24 cellular contexts compared by ENCODE assay signal in the genomic region with DNA sequence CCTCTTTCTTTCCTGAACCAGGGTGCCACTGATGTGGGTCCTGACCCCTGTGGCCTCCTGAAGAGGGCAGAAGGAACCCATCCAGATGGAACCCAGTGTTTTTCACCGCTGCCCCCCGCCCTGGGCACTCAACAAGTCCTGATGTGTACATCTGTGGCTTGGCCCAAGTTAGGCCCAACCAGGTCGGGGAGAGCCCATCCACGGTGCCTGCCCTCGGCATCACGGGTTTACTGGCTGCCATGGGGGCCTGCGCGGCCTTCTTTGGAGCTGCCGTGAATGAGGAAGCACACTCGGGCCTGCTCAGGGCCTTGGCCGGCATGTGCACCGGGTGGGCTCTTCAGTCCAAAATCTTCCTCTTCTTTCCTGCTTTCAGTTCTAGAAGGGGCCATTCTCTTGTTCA. TPM values are rescaled to one million over a fixed set of nuclear protein-coding genes. Genes with fewer than 3 reads are reported as not detected.
A peak's percentile ranks its signal among the peaks of the same experiment; 100 is the strongest.
DNase-seq lines count a peak whose midpoint lies in the region; ATAC-seq, FAIRE-seq and TF ChIP-seq lines count a peak whose summit lies in the region.
"Had no signal": no experiment of that assay in that cellular context is flagged by ENCODE, and none has a peak within 500 bp of the region (broad histone marks: within the 10 kb centered on the region; RNA-seq: fewer than 3 reads in every experiment).

No MANE protein-coding gene starts in this region.

- H3K4me1 Mint-ChIP-seq in activated T-cell treated with anti-CD3 and anti-CD28 coated beads, Interleukin-2, amount 50 U/mL, for 24 hours (ENCODE audit: low read depth), result peaks cover 75% of the 10 kb centered on the region
- peaks cover 43% of the 10 kb centered on the region for H3K4me1 Mint-ChIP-seq in central memory CD8-positive, alpha-beta T cell
- peaks cover 6% of the 10 kb centered on the region for H3K4me1 Mint-ChIP-seq in neural progenitor cell

- peak overlapping the region; percentile 73 for H3K27ac Mint-ChIP-seq in activated T-cell treated with anti-CD3 and anti-CD28 coated beads, Interleukin-2, amount 50 U/mL, for 24 hours
- peak overlapping the region; percentile 89 for H3K27ac Mint-ChIP-seq in central memory CD8-positive, alpha-beta T cell (ENCODE audit: low read depth)
- peak overlapping the region; percentile 85 for H3K27ac Mint-ChIP-seq in neural progenitor cell

- H3K4me3 Mint-ChIP-seq in activated T-cell treated with anti-CD3 and anti-CD28 coated beads, Interleukin-2, amount 50 U/mL, for 24 hours, result no peak overlapping the region
- H3K4me3 Mint-ChIP-seq in central memory CD8-positive, alpha-beta T cell, result no peak overlapping the region
- no peak overlapping the region for H3K4me3 Mint-ChIP-seq in neural progenitor cell

- H3K9ac ChIP-seq in OCI-LY3 (ENCODE audit: low read length), result peak overlapping the region; percentile 30; the same call in 1 of the 2 replicates
- H3K9ac ChIP-seq in neural progenitor cell, result no peak overlapping the region

- no peak for ATAC-seq in central memory CD8-positive, alpha-beta T cell (replicated peaks; ENCODE audit: extremely low read depth, poor library complexity, severe bottlenecking)
- ATAC-seq: foreskin keratinocyte had no signal

- H3K4me1 ChIP-seq in OCI-LY3 (ENCODE audit: low read length) (peaks cover 51% of the 10 kb centered on the region), neural progenitor cell (peaks cover 4% of the 10 kb centered on the region), ascending aorta (no peaks in the 10 kb centered on the region)
- H3K4me1 ChIP-seq: adrenal gland, foreskin keratinocyte, right atrium auricular region, thyroid gland had no signal

- H3K9me3 ChIP-seq in OCI-LY3 (ENCODE audit: insufficient read depth, low read length) (no peaks in the 10 kb centered on the region), neural progenitor cell (ENCODE audit: low read depth) (no peaks in the 10 kb centered on the region), ascending aorta (no peaks in the 10 kb centered on the region)
- H3K9me3 ChIP-seq: adrenal gland, right atrium auricular region, thyroid gland had no signal

- TF ChIP-seq CTCF in OCI-LY3 (IDR thresholded peaks at IDR 0.05; ENCODE audit: low read depth, low read length) (no peak), neural progenitor cell (IDR thresholded peaks at IDR 0.05) (no peak), ascending aorta (IDR thresholded peaks at IDR 0.05) (no peak)

- H3K79me2 ChIP-seq in OCI-LY3 (ENCODE audit: low read length) (no peaks in the 10 kb centered on the region), neural progenitor cell (ENCODE audit: low read depth) (no peaks in the 10 kb centered on the region)
- H3K79me2 ChIP-seq: hepatocyte had no signal

- H4K20me1 ChIP-seq in OCI-LY3 (ENCODE audit: insufficient read depth, low read length) (no peaks in the 10 kb centered on the region), neural progenitor cell (ENCODE audit: low read depth) (no peaks in the 10 kb centered on the region)

- H3K36me3 Mint-ChIP-seq in activated T-cell treated with anti-CD3 and anti-CD28 coated beads, Interleukin-2, amount 50 U/mL, for 24 hours (ENCODE audit: low read depth), result no peaks in the 10 kb centered on the region
- peaks cover 13% of the 10 kb centered on the region for H3K36me3 Mint-ChIP-seq in central memory CD8-positive, alpha-beta T cell (ENCODE audit: insufficient read depth)
- H3K36me3 Mint-ChIP-seq in neural progenitor cell, result no peaks in the 10 kb centered on the region

- H3K27me3 ChIP-seq in OCI-LY3 (ENCODE audit: low read depth, low read length) (no peaks in the 10 kb centered on the region), neural progenitor cell (no peaks in the 10 kb centered on the region), ascending aorta (no peaks in the 10 kb centered on the region)
- H3K27me3 ChIP-seq: adrenal gland, dorsolateral prefrontal cortex, foreskin keratinocyte, hepatocyte, right atrium auricular region, thyroid gland had no signal

- no peak for DNase-seq in activated T-cell treated with anti-CD3 and anti-CD28 coated beads, Interleukin-2, amount 50 U/mL, for 24 hours
- no peak for DNase-seq in activated T-cell treated with anti-CD3 and anti-CD28 coated beads, Interleukin-2, amount 50 U/mL, for 1 hour
- DNase-seq in central memory CD8-positive, alpha-beta T cell (ENCODE audit: low spot score in 2 of 2), result no peak
- DNase-seq in neural progenitor cell (ENCODE audit: low spot score), result no peak
- no peak for DNase-seq in DMS 273 (lab: John Stamatoyannopoulos, UW; ENCODE audit: unreplicated experiment)
- DNase-seq in ascending aorta (ENCODE audit: low spot score in 2 of 2), result no peak
- no peak for DNase-seq in GM19239 (ENCODE audit: insufficient read length, low spot score)
- DNase-seq: ACHN; activated CD4-positive, alpha-beta T cell treated with anti-CD3 and anti-CD28 coated beads for 1 hour; activated T-cell treated with anti-CD3 and anti-CD28 coated beads for 4 hours; adrenal gland; dorsolateral prefrontal cortex; erythroblast; foreskin keratinocyte; GDM1; stimulated activated CD4-positive, alpha-beta T cell treated with anti-CD3 and anti-CD28 coated beads, Interleukin-15, amount 100 ng/mL, for 24 hours; thyroid gland had no signal

- H3K4me3 ChIP-seq in OCI-LY3 (ENCODE audit: low read length) (no peak overlapping the region), neural progenitor cell (no peak overlapping the region), ascending aorta (no peak overlapping the region)
- H3K4me3 ChIP-seq: adrenal gland, dorsolateral prefrontal cortex, hepatocyte, right atrium auricular region, SK-N-MC, thyroid gland had no signal

- H2AFZ ChIP-seq in OCI-LY3 (ENCODE audit: low read depth, low read length) (peak overlapping the region; percentile 71), neural progenitor cell (replicated peaks) (no peak overlapping the region)
- H2AFZ ChIP-seq: hepatocyte had no signal

- intact Hi-C loops in ascending aorta (cut with DNase I), result no loop called here

- H3K36me3 ChIP-seq in OCI-LY3 (replicated peaks; ENCODE audit: low read depth, low read length), result no peaks in the 10 kb centered on the region
- no peaks in the 10 kb centered on the region for H3K36me3 ChIP-seq in neural progenitor cell
- H3K36me3 ChIP-seq in ascending aorta, result no peaks in the 10 kb centered on the region
- H3K36me3 ChIP-seq: adrenal gland, thyroid gland had no signal

- peak overlapping the region; percentile 36 for H3K4me2 ChIP-seq in OCI-LY3 (ENCODE audit: low read length)
- H3K4me2 ChIP-seq in neural progenitor cell, result no peak overlapping the region
- H3K4me2 ChIP-seq: hepatocyte had no signal

- no peaks in the 10 kb centered on the region for H3F3A ChIP-seq in neural progenitor cell (ENCODE audit: low read depth)

- FAIRE-seq in GM19239 (lab: Jason Lieb, UNC), result no peak

- H3K27ac ChIP-seq in OCI-LY3 (ENCODE audit: low read length) (peak overlapping the region; percentile 44; the same call in 1 of the 2 replicates), neural progenitor cell (no peak overlapping the region), ascending aorta (no peak overlapping the region)
- H3K27ac ChIP-seq: adrenal gland, dorsolateral prefrontal cortex, foreskin keratinocyte, hepatocyte, right atrium auricular region, SK-N-MC, thyroid gland had no signal

- no peaks in the 10 kb centered on the region for H3K27me3 Mint-ChIP-seq in activated T-cell treated with anti-CD3 and anti-CD28 coated beads, Interleukin-2, amount 50 U/mL, for 24 hours
- H3K27me3 Mint-ChIP-seq in central memory CD8-positive, alpha-beta T cell, result no peaks in the 10 kb centered on the region
- peaks cover 5% of the 10 kb centered on the region for H3K27me3 Mint-ChIP-seq in neural progenitor cell (ENCODE audit: insufficient read depth, low read depth)

- H3K9me3 Mint-ChIP-seq in activated T-cell treated with anti-CD3 and anti-CD28 coated beads, Interleukin-2, amount 50 U/mL, for 24 hours, result no peaks in the 10 kb centered on the region
- no peaks in the 10 kb centered on the region for H3K9me3 Mint-ChIP-seq in central memory CD8-positive, alpha-beta T cell
- H3K9me3 Mint-ChIP-seq in neural progenitor cell, result no peaks in the 10 kb centered on the region

RNA-seq across cellular contexts. Expression of a gene that starts 5.8 kb away (rescaled TPM):
- total RNA-seq in neural progenitor cell (ENCODE audit: low replicate concordance), result not detected in 2 replicates
- total RNA-seq in ascending aorta, result 51.6 TPM
- total RNA-seq: foreskin keratinocyte, NCI-H460, osteocyte had no signal

RNA-seq across cellular contexts. Expression of a gene that starts 14.0 kb away (rescaled TPM):
- total RNA-seq in neural progenitor cell (ENCODE audit: low replicate concordance) (not detected in 2 replicates), ascending aorta (not detected)
- total RNA-seq: adrenal gland, cardiac septum, dorsolateral prefrontal cortex, foreskin keratinocyte, hepatocyte, NCI-H460, osteocyte, right atrium auricular region, thyroid gland had no signal

RNA-seq across cellular contexts. Expression of a gene that starts 17.5 kb away (rescaled TPM):
- total RNA-seq in neural progenitor cell (ENCODE audit: low replicate concordance), result 13.7 and 21.7 TPM in 2 replicates
- total RNA-seq in ascending aorta, result 8.4 TPM

RNA-seq across cellular contexts. Expression of a gene that starts 25.8 kb away (rescaled TPM):
- 0.07 and 0.19 TPM in 2 replicates for total RNA-seq in neural progenitor cell (ENCODE audit: low replicate concordance)
- 179 TPM for total RNA-seq in ascending aorta

RNA-seq across cellular contexts. Expression of a gene that starts 52.9 kb away (rescaled TPM):
- total RNA-seq in neural progenitor cell (ENCODE audit: low replicate concordance) (15.2 and 15.7 TPM in 2 replicates), ascending aorta (not detected)

Comparison
In these comparisons a context has a peak if more than half of its experiments do, and no peak if none do; other contexts are left out.
1. RNA of a gene that starts 5.8 kb away (total RNA-seq): 51.6 TPM in ascending aorta (single experiment); not detected in neural progenitor cell; every median in the first group is over 10 times any median in the second.
2. Peak in every context shown above with its lines, with median percentiles within 50 percentile points of each other: H3K27ac Mint-ChIP-seq.